ENCODE assay signal across 13 cellular contexts in genomic region chr20:48706710-48707339, GRCh38.
DNase-seq lines count a peak whose midpoint lies in the region; ATAC-seq and TF ChIP-seq lines count a peak whose summit lies in the region.
"Had no signal": no experiment of that assay in that cellular context is flagged by ENCODE, and none has a peak within 500 bp of the region (broad histone marks: within the 10 kb centered on the region; RNA-seq: fewer than 3 reads in every experiment).

No MANE protein-coding gene starts in this region.

- H3K4me3 Mint-ChIP-seq in stimulated activated naive CD8-positive, alpha-beta T cell treated with anti-CD3 and anti-CD28 coated beads, Interleukin-15, Interleukin-2, amounts not matched to agents 100 ng/mL and 50 ng/mL, for 24 hours = no peak overlapping the region
- peak overlapping the region; percentile 16 to 69 (median 50) for H3K4me3 Mint-ChIP-seq in naive thymus-derived CD8-positive, alpha-beta T cell
- H3K4me3 Mint-ChIP-seq in MCF 10A (ENCODE audit: unreplicated experiment) = no peak overlapping the region

- CTCF ChIA-PET in MCF 10A (lab: Yijun Ruan, JAX) = interaction anchor here (0.7 to 1.3 kb wide), 2 partner anchors 50 to 231 kb away, joined by 3 read pairs; no protein-coding TSS in a partner anchor

- BruUV-seq in MCF 10A (replicated peaks; lab: Mats Ljungman, UMichigan) = no TSS peak

- intact Hi-C loops in MCF 10A (cut with micrococcal nuclease) = no loop called here

- POLR2A ChIA-PET in naive thymus-derived CD8-positive, alpha-beta T cell (lab: Charles Lee) = interaction anchor here (0.6 to 1.6 kb wide), 2 partner anchors 23 to 120 kb away, joined by 3 to 6 read pairs; partner anchors contain the start of gene PREX1
- POLR2A ChIA-PET in MCF 10A (lab: Yijun Ruan, JAX) = no interaction called here

- TF ChIP-seq CTCF in choroid plexus epithelial cell (conservative IDR thresholded peaks at IDR 0.05; ENCODE audit: low read depth, low read length) (peak; percentile 14), MCF 10A (IDR thresholded peaks at IDR 0.05; ENCODE audit: unreplicated experiment) (no peak)

- H3K27me3 Mint-ChIP-seq in stimulated activated naive CD8-positive, alpha-beta T cell treated with anti-CD3 and anti-CD28 coated beads, Interleukin-15, Interleukin-2, amounts not matched to agents 100 ng/mL and 50 ng/mL, for 24 hours = no peaks in the 10 kb centered on the region
- no peaks in the 10 kb centered on the region for H3K27me3 Mint-ChIP-seq in naive thymus-derived CD8-positive, alpha-beta T cell
- no peaks in the 10 kb centered on the region for H3K27me3 Mint-ChIP-seq in MCF 10A (ENCODE audit: insufficient read depth, unreplicated experiment)

- H3K27ac Mint-ChIP-seq in stimulated activated naive CD8-positive, alpha-beta T cell treated with anti-CD3 and anti-CD28 coated beads, Interleukin-15, Interleukin-2, amounts not matched to agents 100 ng/mL and 50 ng/mL, for 24 hours = peak overlapping the region; percentile 61
- peak overlapping the region; percentile 72 to 96 (median 91) for H3K27ac Mint-ChIP-seq in naive thymus-derived CD8-positive, alpha-beta T cell
- no peak overlapping the region for H3K27ac Mint-ChIP-seq in MCF 10A (ENCODE audit: low read depth, unreplicated experiment)

- H3K36me3 Mint-ChIP-seq in stimulated activated naive CD8-positive, alpha-beta T cell treated with anti-CD3 and anti-CD28 coated beads, Interleukin-15, Interleukin-2, amounts not matched to agents 100 ng/mL and 50 ng/mL, for 24 hours (ENCODE audit: low read depth) = peaks cover 46% of the 10 kb centered on the region
- H3K36me3 Mint-ChIP-seq in naive thymus-derived CD8-positive, alpha-beta T cell = peaks cover 0 to 57% (median 13%) of the 10 kb centered on the region in 3 donors
- no peaks in the 10 kb centered on the region for H3K36me3 Mint-ChIP-seq in MCF 10A (ENCODE audit: insufficient read depth, unreplicated experiment)

- DNase-seq in stimulated activated naive CD8-positive, alpha-beta T cell treated with anti-CD3 and anti-CD28 coated beads, Interleukin-15, Interleukin-2, amounts not matched to agents 100 U/mL and 50 U/mL, for 24 hours = no peak
- DNase-seq in choroid plexus epithelial cell (ENCODE audit: low read depth) (no peak), MCF 10A (ENCODE audit: unreplicated experiment) (no peak), NOMO-1 treated with dmso at 0.1 percent for 144 hours (lab: John Stamatoyannopoulos, UW; ENCODE audit: unreplicated experiment) (no peak), midbrain (lab: John Stamatoyannopoulos, UW) (no peak)
- DNase-seq in naive thymus-derived CD8-positive, alpha-beta T cell = peak in 7 of 10 donors; percentile 12 to 70 (median 58)
- DNase-seq in stimulated activated naive CD4-positive, alpha-beta T cell (lab: John Stamatoyannopoulos, UW) = no peak
- DNase-seq: activated CD4-positive, CD25-positive, alpha-beta regulatory T cell treated with anti-CD3 and anti-CD28 coated beads, Interleukin-2, amount 50 U/mL, for 72 hours; effector CD4-positive, alpha-beta T cell; mesendoderm; NCI-H510A; SHP77 treated with DMSO at 0.1 percent for 48 hours had no signal

- H3K9me3 Mint-ChIP-seq in stimulated activated naive CD8-positive, alpha-beta T cell treated with anti-CD3 and anti-CD28 coated beads, Interleukin-15, Interleukin-2, amounts not matched to agents 100 ng/mL and 50 ng/mL, for 24 hours = no peaks in the 10 kb centered on the region
- H3K9me3 Mint-ChIP-seq in naive thymus-derived CD8-positive, alpha-beta T cell = no peaks in the 10 kb centered on the region
- H3K9me3 Mint-ChIP-seq in MCF 10A (ENCODE audit: unreplicated experiment) = no peaks in the 10 kb centered on the region

- no peak overlapping the region for H3K4me3 ChIP-seq in choroid plexus epithelial cell (ENCODE audit: low read depth, low read length)

- no peak for ATAC-seq in stimulated activated naive CD8-positive, alpha-beta T cell treated with anti-CD3 and anti-CD28 coated beads, Interleukin-15, Interleukin-2, amounts not matched to agents 100 U/mL and 50 U/mL, for 24 hours
- peak; percentile 81 to 99 for ATAC-seq in naive thymus-derived CD8-positive, alpha-beta T cell

- peaks cover 61% of the 10 kb centered on the region for H3K4me1 Mint-ChIP-seq in stimulated activated naive CD8-positive, alpha-beta T cell treated with anti-CD3 and anti-CD28 coated beads, Interleukin-15, Interleukin-2, amounts not matched to agents 100 ng/mL and 50 ng/mL, for 24 hours (ENCODE audit: low read depth)
- H3K4me1 Mint-ChIP-seq in naive thymus-derived CD8-positive, alpha-beta T cell = peaks cover 31 to 83% (median 63%) of the 10 kb centered on the region in 4 donors
- H3K4me1 Mint-ChIP-seq in MCF 10A (ENCODE audit: insufficient read depth, unreplicated experiment) = no peaks in the 10 kb centered on the region

Comparison
In these comparisons a context has a peak if more than half of its experiments do, and no peak if none do; other contexts are left out.
1. H3K4me3 Mint-ChIP-seq: peak in naive thymus-derived CD8-positive, alpha-beta T cell (10 of 10); none in stimulated activated naive CD8-positive, alpha-beta T cell treated with anti-CD3 and anti-CD28 coated beads, Interleukin-15, Interleukin-2, amounts not matched to agents 100 ng/mL and 50 ng/mL, for 24 hours (single experiment) and MCF 10A (single experiment).
2. DNase-seq: peak in naive thymus-derived CD8-positive, alpha-beta T cell (7 of 10); none in stimulated activated naive CD8-positive, alpha-beta T cell treated with anti-CD3 and anti-CD28 coated beads, Interleukin-15, Interleukin-2, amounts not matched to agents 100 U/mL and 50 U/mL, for 24 hours (single experiment), choroid plexus epithelial cell (single experiment), stimulated activated naive CD4-positive, alpha-beta T cell (0 of 6), MCF 10A (single experiment), NOMO-1 treated with dmso at 0.1 percent for 144 hours (single experiment) and midbrain (single experiment).